In the genomic region with DNA sequence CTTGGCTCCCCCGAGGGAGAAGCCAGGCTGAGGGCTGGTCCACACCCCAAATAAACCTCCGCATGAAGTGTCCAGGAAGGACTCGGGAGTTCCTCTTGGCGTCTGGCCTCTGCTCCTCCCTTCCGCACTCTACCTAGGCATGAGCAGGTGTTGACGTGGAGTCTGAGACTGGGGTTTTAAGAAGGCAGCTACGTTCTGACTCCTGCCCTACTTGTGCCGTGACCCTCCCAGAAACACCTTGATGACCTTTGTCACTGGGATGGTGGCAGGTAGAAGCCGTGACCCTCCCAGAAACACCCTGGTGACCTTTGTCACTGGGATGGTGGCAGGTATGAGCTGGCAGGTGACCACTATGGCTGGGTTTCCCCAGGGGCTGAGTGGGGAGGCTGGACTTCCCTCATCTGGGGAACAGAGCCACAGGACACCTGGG, we compare ENCODE assay signal across 16 cellular contexts. TPM values are rescaled to one million over a fixed set of nuclear protein-coding genes. Genes with fewer than 3 reads are reported as not detected.
DNase-seq lines count a peak whose midpoint lies in the region; ATAC-seq and TF ChIP-seq lines count a peak whose summit lies in the region.
"Had no signal": no experiment of that assay in that cellular context is flagged by ENCODE, and none has a peak within 500 bp of the region (broad histone marks: within the 10 kb centered on the region; RNA-seq: fewer than 3 reads in every experiment).

No MANE protein-coding gene starts in this region.

- peaks cover 7 to 13% of the 10 kb centered on the region in 2 donors for H3K36me3 Mint-ChIP-seq in CD14-positive monocyte
- H3K36me3 Mint-ChIP-seq: IgD-negative memory B cell had no signal

- H2BK15ac ChIP-seq in IMR-90 (ENCODE audit: low read depth, low read length), result no peak overlapping the region

- no peak overlapping the region for H3K27ac ChIP-seq in IMR-90 (ENCODE audit: insufficient read depth, low read length)
- H3K27ac ChIP-seq: C4-2B, SJCRH30 had no signal

- dilution Hi-C loops in IMR-90 (cut with HindIII; ENCODE audit: low sequenced_read_pairs, unreplicated experiment), result no loop called here

- peaks cover 5% of the 10 kb centered on the region; the same call in 1 of the 2 replicates for H3K4me1 ChIP-seq in IMR-90 (ENCODE audit: control insufficient read depth, insufficient read depth, low read length)

- H3K18ac ChIP-seq in IMR-90 (ENCODE audit: low read depth, low read length), result no peak overlapping the region

- peaks cover 0 to 5% (median 0%) of the 10 kb centered on the region in 7 donors for H3K9me3 Mint-ChIP-seq in CD14-positive monocyte
- H3K9me3 Mint-ChIP-seq: H9, IgD-negative memory B cell had no signal

- no peak overlapping the region for H3K4me3 Mint-ChIP-seq in CD14-positive monocyte
- H3K4me3 Mint-ChIP-seq: H9, IgD-negative memory B cell had no signal

- H3K4me2 ChIP-seq in IMR-90 (ENCODE audit: low read depth, low read length), result no peak overlapping the region

- H3K27me3 Mint-ChIP-seq in CD14-positive monocyte (ENCODE audit: low read depth in 3 of 3), result peaks cover 0 to 4% (median 0%) of the 10 kb centered on the region in 3 donors
- H3K27me3 Mint-ChIP-seq: IgD-negative memory B cell had no signal

- H4K5ac ChIP-seq in IMR-90 (ENCODE audit: low read depth, low read length), result no peak overlapping the region

- H3K79me1 ChIP-seq in IMR-90 (ENCODE audit: low read depth in 1 of 2, low read length in 2 of 2), result peaks cover 10 to 26% of the 10 kb centered on the region in 2 experiments

- no peak overlapping the region for H3K27ac Mint-ChIP-seq in CD14-positive monocyte
- H3K27ac Mint-ChIP-seq: H9 had no signal

- no peaks in the 10 kb centered on the region for H3K27me3 ChIP-seq in IMR-90 (ENCODE audit: control insufficient read depth, insufficient read depth, low read length)
- H3K27me3 ChIP-seq: SJCRH30 had no signal

- DNase-seq in CD14-positive monocyte (ENCODE audit: low spot score), result peak; percentile 27
- no peak for DNase-seq in IMR-90
- peak; percentile 44 to 70 for DNase-seq in left colon
- peak; percentile 50 for DNase-seq in posterior vena cava (ENCODE audit: low spot score)
- no peak for DNase-seq in GF-D8 (lab: John Stamatoyannopoulos, UW)
- DNase-seq: H9, NCI-H1105 treated with DMSO at 0.1 percent for 48 hours, NCI-H187, NCI-H446, NCI-H69, SJCRH30 had no signal

- no TSS peak for BruUV-seq in IMR-90 (replicated peaks; lab: Mats Ljungman, UMichigan)

- peaks cover 22% of the 10 kb centered on the region for H4K20me1 ChIP-seq in IMR-90 (ENCODE audit: insufficient read depth, low read length)

- in situ Hi-C loops in IMR-90 (cut with MboI; ENCODE audit: low sequenced_read_pairs), result no loop called here

- no peak overlapping the region for H3K9ac ChIP-seq in IMR-90 (ENCODE audit: low read depth, low read length)

- WGBS in IMR-90 (ENCODE audit: extremely low coverage in 2 of 2, insufficient read length in 1 of 2), 2 experiments, result no CpG with 5 or more reads among the region's 9 CpGs

- ATAC-seq in IMR-90 (ENCODE audit: low read depth) (no peak), left colon (peak; percentile 90), GM19324 (IDR thresholded peaks at IDR 0.05; ENCODE audit: low FRiP score, unreplicated experiment) (no peak), GM21717 (IDR thresholded peaks at IDR 0.05; ENCODE audit: unreplicated experiment) (no peak), HG02885 (IDR thresholded peaks at IDR 0.05; ENCODE audit: poor library complexity, unreplicated experiment) (no peak)

- intact Hi-C loops in CD14-positive monocyte (cut with micrococcal nuclease), result no loop called here
- intact Hi-C loops in IMR-90 (cut with micrococcal nuclease), result no loop called here
- intact Hi-C loops in left colon (cut with DNase I, micrococcal nuclease), result no loop called here
- intact Hi-C loops in posterior vena cava (cut with DNase I), result no loop called here

- TF ChIP-seq CTCF in CD14-positive monocyte (IDR thresholded peaks at IDR 0.05) (no peak), IMR-90 (conservative IDR thresholded peaks at IDR 0.05; ENCODE audit: low read depth, low read length) (no peak)

- no peak overlapping the region for H3K4me3 ChIP-seq in IMR-90 (ENCODE audit: insufficient read depth, low read depth, low read length)
- H3K4me3 ChIP-seq: SJCRH30 had no signal

- no peak overlapping the region for H3K56ac ChIP-seq in IMR-90 (ENCODE audit: extremely low read depth, insufficient read depth, low read length)

- H2BK20ac ChIP-seq in IMR-90 (ENCODE audit: low read depth, low read length), result no peak overlapping the region

- TF ChIP-seq RAD21 in IMR-90 (IDR thresholded peaks at IDR 0.05; ENCODE audit: low read length), result no peak

- H4K8ac ChIP-seq in IMR-90 (ENCODE audit: low read depth in 2 of 2, low read length in 2 of 2), result no peak overlapping the region

- H3K9me1 ChIP-seq in IMR-90 (ENCODE audit: insufficient read depth, low read length), result peaks cover 5% of the 10 kb centered on the region; the same call in 1 of the 2 replicates

- CTCF ChIA-PET in IMR-90 (lab: Yijun Ruan, JAX), result no interaction called here

- peaks cover 27% of the 10 kb centered on the region; the same call in 1 of the 2 replicates for H3K36me3 ChIP-seq in IMR-90 (ENCODE audit: control insufficient read depth, insufficient read depth, low read length)
- H3K36me3 ChIP-seq: SJCRH30 had no signal

- H2AFZ ChIP-seq in IMR-90 (replicated peaks; ENCODE audit: low read length, poor library complexity), result peak overlapping the region; percentile 63

- no peak overlapping the region for H4K91ac ChIP-seq in IMR-90 (ENCODE audit: insufficient read depth, low read depth, low read length)

- POLR2A ChIA-PET in IMR-90 (lab: Charles Lee; ENCODE audit: unreplicated experiment), result no interaction called here

- no peak overlapping the region for H2BK5ac ChIP-seq in IMR-90 (ENCODE audit: low read depth, low read length, poor library complexity, severe bottlenecking)

- H2AK9ac ChIP-seq in IMR-90 (replicated peaks; ENCODE audit: low read depth, low read length, poor library complexity), result no peak overlapping the region

- no peak overlapping the region for H2BK120ac ChIP-seq in IMR-90 (ENCODE audit: low read depth, low read length)

- no peak overlapping the region for H3K23ac ChIP-seq in IMR-90 (ENCODE audit: low read depth, low read length)

- H2AK5ac ChIP-seq in IMR-90 (ENCODE audit: low read depth, low read length), result no peak overlapping the region

- no peaks in the 10 kb centered on the region for H3K4me1 Mint-ChIP-seq in CD14-positive monocyte

- no peak overlapping the region for H3K14ac ChIP-seq in IMR-90 (replicated peaks; ENCODE audit: low read depth, low read length)

- no peak overlapping the region for H3K4ac ChIP-seq in IMR-90 (ENCODE audit: low read depth, low read length)

- TF ChIP-seq POLR2A in IMR-90 (IDR thresholded peaks at IDR 0.05; ENCODE audit: low read depth, low read length), result no peak

- peaks cover 3% of the 10 kb centered on the region; the same call in 1 of the 2 replicates for H3K9me3 ChIP-seq in IMR-90 (ENCODE audit: control insufficient read depth, insufficient read depth, low read length)
- H3K9me3 ChIP-seq: SJCRH30 had no signal

TF ChIP-seq in IMR-90, 13 proteins besides CTCF, POLR2A, EP300 and RAD21:
- TF ChIP-seq, protein P1, sequence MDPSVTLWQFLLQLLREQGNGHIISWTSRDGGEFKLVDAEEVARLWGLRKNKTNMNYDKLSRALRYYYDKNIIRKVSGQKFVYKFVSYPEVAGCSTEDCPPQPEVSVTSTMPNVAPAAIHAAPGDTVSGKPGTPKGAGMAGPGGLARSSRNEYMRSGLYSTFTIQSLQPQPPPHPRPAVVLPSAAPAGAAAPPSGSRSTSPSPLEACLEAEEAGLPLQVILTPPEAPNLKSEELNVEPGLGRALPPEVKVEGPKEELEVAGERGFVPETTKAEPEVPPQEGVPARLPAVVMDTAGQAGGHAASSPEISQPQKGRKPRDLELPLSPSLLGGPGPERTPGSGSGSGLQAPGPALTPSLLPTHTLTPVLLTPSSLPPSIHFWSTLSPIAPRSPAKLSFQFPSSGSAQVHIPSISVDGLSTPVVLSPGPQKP (IDR thresholded peaks at IDR 0.05; ENCODE audit: borderline replicate concordance, low read depth, low read length), result no peak
- TF ChIP-seq RCOR1 (IDR thresholded peaks at IDR 0.05; ENCODE audit: insufficient replicate concordance, low read length), result no peak
- TF ChIP-seq RFX5 (IDR thresholded peaks at IDR 0.05; ENCODE audit: low read depth, low read length), result no peak
- TF ChIP-seq, protein P2, sequence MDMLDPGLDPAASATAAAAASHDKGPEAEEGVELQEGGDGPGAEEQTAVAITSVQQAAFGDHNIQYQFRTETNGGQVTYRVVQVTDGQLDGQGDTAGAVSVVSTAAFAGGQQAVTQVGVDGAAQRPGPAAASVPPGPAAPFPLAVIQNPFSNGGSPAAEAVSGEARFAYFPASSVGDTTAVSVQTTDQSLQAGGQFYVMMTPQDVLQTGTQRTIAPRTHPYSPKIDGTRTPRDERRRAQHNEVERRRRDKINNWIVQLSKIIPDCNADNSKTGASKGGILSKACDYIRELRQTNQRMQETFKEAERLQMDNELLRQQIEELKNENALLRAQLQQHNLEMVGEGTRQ (IDR thresholded peaks at IDR 0.05; ENCODE audit: low read depth, low read length), result no peak
- TF ChIP-seq CEBPB (IDR thresholded peaks at IDR 0.05; ENCODE audit: low read depth, low read length), result no peak
- no peak for TF ChIP-seq MAFK (IDR thresholded peaks at IDR 0.05; ENCODE audit: low read depth, low read length)
- TF ChIP-seq SMC3 (IDR thresholded peaks at IDR 0.05; ENCODE audit: low read depth, low read length), result no peak
- no peak for TF ChIP-seq MXI1 (IDR thresholded peaks at IDR 0.05; ENCODE audit: borderline replicate concordance, low read depth, low read length)
- no peak for TF ChIP-seq FOS (IDR thresholded peaks at IDR 0.05; ENCODE audit: low read depth, low read length)
- TF ChIP-seq CHD1 (IDR thresholded peaks at IDR 0.05; ENCODE audit: low read depth, low read length), result no peak
- no peak for TF ChIP-seq NFE2L2 (IDR thresholded peaks at IDR 0.05; ENCODE audit: low read depth, low read length)
- no peak for TF ChIP-seq BHLHE40 (IDR thresholded peaks at IDR 0.05; ENCODE audit: low read depth, low read length)
- no peak for TF ChIP-seq MAZ (IDR thresholded peaks at IDR 0.05; ENCODE audit: borderline replicate concordance, low read depth, low read length)

RNA-seq across cellular contexts. Expression of a gene that starts 54.8 kb away (rescaled TPM):
- polyA plus RNA-seq in CD14-positive monocyte (1 to 10 TPM; 2.9 to 4.0 TPM), IMR-90 (2012; rRNA removed) (36.9 and 39.7 TPM in 2 replicates)
- total RNA-seq in IMR-90 (2012; rRNA removed) (29.7 and 29.9 TPM in 2 replicates), left colon (10 to 100 TPM; 20.5 to 40.4 TPM), posterior vena cava (10 to 100 TPM; 16.9 to 22.4 TPM)
- 22.1 and 48.3 TPM in 2 replicates for polyA plus RNA-seq in IMR-90 (2012; cell fraction: cytosol; rRNA removed)
- 21.0 and 34.4 TPM in 2 replicates for polyA plus RNA-seq in IMR-90 (2012; cell fraction: nucleus; rRNA removed; ENCODE audit: low replicate concordance)

Comparison
In these comparisons a context has a peak if more than half of its experiments do, and no peak if none do; other contexts are left out.
1. DNase-seq: peak in CD14-positive monocyte (single experiment), left colon (2 of 2) and posterior vena cava (single experiment); none in IMR-90 (single experiment) and GF-D8 (single experiment).